ENCODE assay signal across 1 cellular context in genomic region chr17:61468263-61468907, GRCh38.
TF ChIP-seq lines count a peak whose summit lies in the region.

No MANE protein-coding gene starts in this region.

TF ChIP-seq in WTC11, 78 proteins besides CTCF, POLR2A, EP300 and RAD21 (continued from another document):
- TF ChIP-seq ZBTB43 (CRISPR knock-in tag; IDR thresholded peaks at IDR 0.05) (no peak), ZNF671 (CRISPR knock-in tag; IDR thresholded peaks at IDR 0.05) (no peak), FOXK1 (CRISPR knock-in tag; IDR thresholded peaks at IDR 0.05) (no peak), JAZF1 (CRISPR knock-in tag; IDR thresholded peaks at IDR 0.05) (no peak), GABPB1 (CRISPR knock-in tag; IDR thresholded peaks at IDR 0.05) (no peak), ZNF396 (CRISPR knock-in tag; IDR thresholded peaks at IDR 0.05; ENCODE audit: borderline replicate concordance) (no peak), CREB1 (CRISPR knock-in tag; IDR thresholded peaks at IDR 0.05) (no peak)
TF ChIP-seq in WTC11: peak in this region for 0.
